Comparison of ENCODE assay signal across 1 cellular context in genomic region chr3:186810597-186810996, GRCh38.
A peak's percentile ranks its signal among the peaks of the same experiment; 100 is the strongest.
TF ChIP-seq lines count a peak whose summit lies in the region.

No MANE protein-coding gene starts in this region.

TF ChIP-seq in HepG2, 621 proteins besides CTCF, POLR2A, EP300 and RAD21:
- TF ChIP-seq ZNF564 (CRISPR knock-in tag; IDR thresholded peaks at IDR 0.05): peak; percentile 98
- TF ChIP-seq RFX1 (IDR thresholded peaks at IDR 0.05): no peak
